Comparison of ENCODE assay signal across 8 cellular contexts in genomic region chr2:180006781-180007579, GRCh38. TPM values are rescaled to one million over a fixed set of nuclear protein-coding genes. Genes with fewer than 3 reads are reported as not detected.
DNase-seq lines count a peak whose midpoint lies in the region; ATAC-seq and TF ChIP-seq lines count a peak whose summit lies in the region.

TSS of gene CWC22 (minus strand) at chr2:180007297. CDS start at chr2:179993341, 13,956 bp downstream.

- H2BK120ac ChIP-seq in IMR-90 (ENCODE audit: low read depth, low read length), result peak within 1 kb of the TSS; percentile 99

- in situ Hi-C loops in IMR-90 (cut with MboI; ENCODE audit: low sequenced_read_pairs), result no loop called here

- peak within 1 kb of the TSS; percentile 94 for H3K9ac ChIP-seq in IMR-90 (ENCODE audit: low read depth, low read length)

- H2AK5ac ChIP-seq in IMR-90 (ENCODE audit: low read depth, low read length), result peak within 1 kb of the TSS; percentile 74

- H3K27ac ChIP-seq in IMR-90 (ENCODE audit: insufficient read depth, low read length), result peak within 1 kb of the TSS; percentile 93

- H3K14ac ChIP-seq in IMR-90 (replicated peaks; ENCODE audit: low read depth, low read length), result peak within 1 kb of the TSS; percentile 95

- H2BK20ac ChIP-seq in IMR-90 (ENCODE audit: low read depth, low read length), result peak within 1 kb of the TSS; percentile 97

- no peaks in the 10 kb centered on the region for H3K9me1 ChIP-seq in IMR-90 (ENCODE audit: insufficient read depth, low read length)

- intact Hi-C loops in IMR-90 (cut with micrococcal nuclease), result no loop called here

- peak; percentile 86 for TF ChIP-seq POLR2A in IMR-90 (IDR thresholded peaks at IDR 0.05; ENCODE audit: low read depth, low read length)

- no peaks in the 10 kb centered on the region for H4K20me1 ChIP-seq in IMR-90 (ENCODE audit: insufficient read depth, low read length)

- TF ChIP-seq CTCF in IMR-90 (conservative IDR thresholded peaks at IDR 0.05; ENCODE audit: low read depth, low read length), result no peak

- peak within 1 kb of the TSS; percentile 99 for H2BK5ac ChIP-seq in IMR-90 (ENCODE audit: low read depth, low read length, poor library complexity, severe bottlenecking)

- BruUV-seq in IMR-90 (replicated peaks; lab: Mats Ljungman, UMichigan), result no TSS peak

- peak within 1 kb of the TSS; percentile 92 for H3K4ac ChIP-seq in IMR-90 (ENCODE audit: low read depth, low read length)

- peak within 1 kb of the TSS; percentile 64 to 98 for H4K8ac ChIP-seq in IMR-90 (ENCODE audit: low read depth in 2 of 2, low read length in 2 of 2)

- POLR2A ChIA-PET in IMR-90 (lab: Charles Lee; ENCODE audit: unreplicated experiment), result no interaction called here

- TF ChIP-seq RAD21 in IMR-90 (IDR thresholded peaks at IDR 0.05; ENCODE audit: low read length), result no peak

- H2BK15ac ChIP-seq in IMR-90 (ENCODE audit: low read depth, low read length), result peak within 1 kb of the TSS; percentile 96; the same call in 2 of the 3 replicates

- ATAC-seq in GM21528 (IDR thresholded peaks at IDR 0.05; ENCODE audit: low FRiP score, unreplicated experiment) (peak; percentile 99), IMR-90 (ENCODE audit: low read depth) (peak; percentile 98)

- peak within 1 kb of the TSS; percentile 95 for H2AFZ ChIP-seq in IMR-90 (replicated peaks; ENCODE audit: low read length, poor library complexity)

- peak within 1 kb of the TSS; percentile 92 for H3K4me2 ChIP-seq in IMR-90 (ENCODE audit: low read depth, low read length)

- no peaks in the 10 kb centered on the region for H3K27me3 ChIP-seq in IMR-90 (ENCODE audit: control insufficient read depth, insufficient read depth, low read length)

- 0% methylated on average over 5 of the region's 46 CpGs; no CpG with 5 or more reads in 1 of the 2 experiments for WGBS in IMR-90 (ENCODE audit: extremely low coverage in 2 of 2, insufficient read length in 1 of 2), 2 experiments

- CTCF ChIA-PET in IMR-90 (lab: Yijun Ruan, JAX), result no interaction called here

- H3K36me3 ChIP-seq in IMR-90 (ENCODE audit: control insufficient read depth, insufficient read depth, low read length), result no peaks in the 10 kb centered on the region

- H3K18ac ChIP-seq in IMR-90 (ENCODE audit: low read depth, low read length), result peak within 1 kb of the TSS; percentile 96

- peak within 1 kb of the TSS; percentile 96 for H3K23ac ChIP-seq in IMR-90 (ENCODE audit: low read depth, low read length)

- no peaks in the 10 kb centered on the region for H3K4me1 ChIP-seq in IMR-90 (ENCODE audit: control insufficient read depth, insufficient read depth, low read length)

- peak within 1 kb of the TSS; percentile 67 for H3K4me3 ChIP-seq in IMR-90 (ENCODE audit: insufficient read depth, low read depth, low read length)

- H2AK9ac ChIP-seq in IMR-90 (replicated peaks; ENCODE audit: low read depth, low read length, poor library complexity), result peak within 1 kb of the TSS; percentile 70

- no peaks in the 10 kb centered on the region for H3K9me3 ChIP-seq in IMR-90 (ENCODE audit: control insufficient read depth, insufficient read depth, low read length)

- H3K79me1 ChIP-seq in IMR-90 (ENCODE audit: low read depth in 1 of 2, low read length in 2 of 2), result peaks cover 26 to 42% of the 10 kb centered on the region in 2 experiments

- H4K91ac ChIP-seq in IMR-90 (ENCODE audit: insufficient read depth, low read depth, low read length), result peak within 1 kb of the TSS; percentile 96

- peak within 1 kb of the TSS; percentile 90 for H4K5ac ChIP-seq in IMR-90 (ENCODE audit: low read depth, low read length)

- DNase-seq in DMS 273 (lab: John Stamatoyannopoulos, UW; ENCODE audit: unreplicated experiment), result peak; percentile 96
- DNase-seq in IMR-90, result peak; percentile 92
- DNase-seq in OCI-M1 (lab: John Stamatoyannopoulos, UW), result peak; percentile 95
- DNase-seq in activated T-cell treated with anti-CD3 and anti-CD28 coated beads for 24 hours (ENCODE audit: low read depth), result peak; percentile 80
- peak; percentile 68 for DNase-seq in epidermal melanocyte (ENCODE audit: insufficient read length, low spot score)
- DNase-seq in middle frontal gyrus (ENCODE audit: extremely low spot score, low spot score), result peak; percentile 89
- DNase-seq in stimulated activated CD8-positive, alpha-beta memory T cell treated with anti-CD3 and anti-CD28 coated beads, Interleukin-2, amount 100 ng/mL, for 48 hours (ENCODE audit: low read depth in 2 of 2), result peak; percentile 56 to 63

- peak within 1 kb of the TSS; percentile 100 for H3K56ac ChIP-seq in IMR-90 (ENCODE audit: extremely low read depth, insufficient read depth, low read length)

- dilution Hi-C loops in IMR-90 (cut with HindIII; ENCODE audit: low sequenced_read_pairs, unreplicated experiment), result no loop called here

TF ChIP-seq in IMR-90, 13 proteins besides CTCF, POLR2A, EP300 and RAD21:
- TF ChIP-seq ELK1 (IDR thresholded peaks at IDR 0.05; ENCODE audit: borderline replicate concordance, low read depth, low read length) (no peak), BHLHE40 (IDR thresholded peaks at IDR 0.05; ENCODE audit: low read depth, low read length) (no peak), MXI1 (IDR thresholded peaks at IDR 0.05; ENCODE audit: borderline replicate concordance, low read depth, low read length) (0 out of 2 replicates have a peak, but pooled peaks have one; percentile 7), CEBPB (IDR thresholded peaks at IDR 0.05; ENCODE audit: low read depth, low read length) (no peak), CHD1 (IDR thresholded peaks at IDR 0.05; ENCODE audit: low read depth, low read length) (no peak), FOS (IDR thresholded peaks at IDR 0.05; ENCODE audit: low read depth, low read length) (no peak), MAFK (IDR thresholded peaks at IDR 0.05; ENCODE audit: low read depth, low read length) (peak; percentile 5; the same call in 1 of the 2 replicates), RFX5 (IDR thresholded peaks at IDR 0.05; ENCODE audit: low read depth, low read length) (no peak), MAZ (IDR thresholded peaks at IDR 0.05; ENCODE audit: borderline replicate concordance, low read depth, low read length) (no peak), RCOR1 (IDR thresholded peaks at IDR 0.05; ENCODE audit: insufficient replicate concordance, low read length) (no peak), NFE2L2 (IDR thresholded peaks at IDR 0.05; ENCODE audit: low read depth, low read length) (no peak), SMC3 (IDR thresholded peaks at IDR 0.05; ENCODE audit: low read depth, low read length) (no peak)
- TF ChIP-seq, protein P1, sequence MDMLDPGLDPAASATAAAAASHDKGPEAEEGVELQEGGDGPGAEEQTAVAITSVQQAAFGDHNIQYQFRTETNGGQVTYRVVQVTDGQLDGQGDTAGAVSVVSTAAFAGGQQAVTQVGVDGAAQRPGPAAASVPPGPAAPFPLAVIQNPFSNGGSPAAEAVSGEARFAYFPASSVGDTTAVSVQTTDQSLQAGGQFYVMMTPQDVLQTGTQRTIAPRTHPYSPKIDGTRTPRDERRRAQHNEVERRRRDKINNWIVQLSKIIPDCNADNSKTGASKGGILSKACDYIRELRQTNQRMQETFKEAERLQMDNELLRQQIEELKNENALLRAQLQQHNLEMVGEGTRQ (IDR thresholded peaks at IDR 0.05; ENCODE audit: low read depth, low read length), result no peak

RNA-seq across cellular contexts. Expression of gene CWC22, which starts in this region (rescaled TPM):
- total RNA-seq in IMR-90 (2012; rRNA removed), result 17.9 and 21.1 TPM in 2 replicates
- 3.5 and 4.5 TPM in 2 replicates for polyA plus RNA-seq in IMR-90 (2012; rRNA removed)
- polyA plus RNA-seq in IMR-90 (2012; cell fraction: cytosol; rRNA removed), result 0.32 and 0.71 TPM in 2 replicates
- 0.60 and 5.3 TPM in 2 replicates for polyA plus RNA-seq in IMR-90 (2012; cell fraction: nucleus; rRNA removed; ENCODE audit: low replicate concordance)

Comparison
In these comparisons a context has a peak if more than half of its experiments do, and no peak if none do; other contexts are left out.
1. Peak in every context shown above with its lines: DNase-seq, ATAC-seq, H3K4me3 ChIP-seq and H3K27ac ChIP-seq.